In genomic region chr19:35500611-35501010, GRCh38 we compare ENCODE assay signal across 19 cellular contexts. TPM values are rescaled to one million over a fixed set of nuclear protein-coding genes. Genes with fewer than 3 reads are reported as not detected.
DNase-seq lines count a peak whose midpoint lies in the region; ATAC-seq, FAIRE-seq and TF ChIP-seq lines count a peak whose summit lies in the region.
"Had no signal": no experiment of that assay in that cellular context is flagged by ENCODE, and none has a peak within 500 bp of the region (broad histone marks: within the 10 kb centered on the region; RNA-seq: fewer than 3 reads in every experiment).

No MANE protein-coding gene starts in this region.

- no peaks in the 10 kb centered on the region for H3K9me3 Mint-ChIP-seq in astrocyte (ENCODE audit: unreplicated experiment)
- H3K9me3 Mint-ChIP-seq: CD4-positive, alpha-beta memory T cell; IgD-negative memory B cell had no signal

- H3K4me3 Mint-ChIP-seq in astrocyte (ENCODE audit: unreplicated experiment) = no peak overlapping the region
- H3K4me3 Mint-ChIP-seq: CD4-positive, alpha-beta memory T cell had no signal

- H3K36me3 Mint-ChIP-seq in astrocyte (ENCODE audit: low read depth, unreplicated experiment) = peaks cover 18% of the 10 kb centered on the region
- H3K36me3 Mint-ChIP-seq: CD4-positive, alpha-beta memory T cell had no signal

- H3K9me3 ChIP-seq in DOHH2 (ENCODE audit: control insufficient read depth, insufficient read depth, low read length) = no peaks in the 10 kb centered on the region
- no peaks in the 10 kb centered on the region for H3K9me3 ChIP-seq in astrocyte (ENCODE audit: insufficient read depth, low read depth, low read length)
- no peaks in the 10 kb centered on the region for H3K9me3 ChIP-seq in neuronal stem cell (replicated peaks in 1 of 2; ENCODE audit: control insufficient read depth in 2 of 2, insufficient read depth in 1 of 2, low read depth in 1 of 2, low read length in 2 of 2)
- H3K9me3 ChIP-seq in suprapubic skin = no peaks in the 10 kb centered on the region

- peak overlapping the region; percentile 58 for H3K27ac Mint-ChIP-seq in astrocyte (ENCODE audit: unreplicated experiment)
- H3K27ac Mint-ChIP-seq: IgD-negative memory B cell had no signal

- WGBS in neuronal stem cell (ENCODE audit: extremely low coverage in 2 of 2, insufficient read length in 2 of 2, insufficient replicate concordance in 1 of 2), 2 donors = no CpG with 5 or more reads among the region's 10 CpGs
- 64% methylated on average over 8 of the region's 10 CpGs for WGBS in suprapubic skin

- TF ChIP-seq EP300 in suprapubic skin (IDR thresholded peaks at IDR 0.05) = no peak

- peaks cover 7% of the 10 kb centered on the region; the same call in 1 of the 2 replicates for H3K36me3 ChIP-seq in DOHH2 (ENCODE audit: control insufficient read depth, low read length)
- H3K36me3 ChIP-seq in astrocyte (ENCODE audit: insufficient read depth, low read length) = no peaks in the 10 kb centered on the region
- H3K36me3 ChIP-seq in neuronal stem cell (replicated peaks in 1 of 2; ENCODE audit: control insufficient read depth in 2 of 2, insufficient read depth in 2 of 2, low read length in 2 of 2) = peaks cover 0 to 16% of the 10 kb centered on the region in 2 donors
- H3K36me3 ChIP-seq in suprapubic skin = no peaks in the 10 kb centered on the region

- H2AFZ ChIP-seq in astrocyte (ENCODE audit: low read depth, low read length) = no peak overlapping the region
- H2AFZ ChIP-seq in neuronal stem cell (ENCODE audit: low read length) = no peak overlapping the region

- peaks cover 4% of the 10 kb centered on the region for H3K4me1 Mint-ChIP-seq in astrocyte (ENCODE audit: low read depth, unreplicated experiment)

- no peak overlapping the region for H4K8ac ChIP-seq in neuronal stem cell (ENCODE audit: low read depth, low read length)

- no peak overlapping the region for H2BK12ac ChIP-seq in neuronal stem cell (ENCODE audit: low read length)

- H3K27ac ChIP-seq in DOHH2 (ENCODE audit: low read depth, low read length) = peak overlapping the region; percentile 93
- no peak overlapping the region for H3K27ac ChIP-seq in astrocyte (ENCODE audit: low read depth, low read length)
- H3K27ac ChIP-seq in neuronal stem cell (replicated peaks; ENCODE audit: low read length) = no peak overlapping the region
- H3K27ac ChIP-seq in suprapubic skin = peak overlapping the region; percentile 83
- H3K27ac ChIP-seq: C4-2B had no signal

- no peak overlapping the region for H3K4ac ChIP-seq in neuronal stem cell (ENCODE audit: low read length)

- no peaks in the 10 kb centered on the region for H4K20me1 ChIP-seq in DOHH2 (ENCODE audit: control insufficient read depth, insufficient read depth, low read depth, low read length)
- H4K20me1 ChIP-seq in astrocyte (ENCODE audit: insufficient read depth, low read length) = no peaks in the 10 kb centered on the region

- no peak overlapping the region for H3K18ac ChIP-seq in neuronal stem cell (ENCODE audit: low read length)

- peak overlapping the region; percentile 81 for H3K23ac ChIP-seq in neuronal stem cell (ENCODE audit: low read depth, low read length, poor library complexity)

- H3K14ac ChIP-seq in neuronal stem cell (ENCODE audit: low read length) = no peak overlapping the region

- TF ChIP-seq CTCF in DOHH2 (IDR thresholded peaks at IDR 0.05; ENCODE audit: low read depth, low read length, poor library complexity, severe bottlenecking) (no peak), astrocyte (IDR thresholded peaks at IDR 0.05; ENCODE audit: insufficient read depth, low read depth, low read length) (no peak), suprapubic skin (IDR thresholded peaks at IDR 0.05) (no peak)

- TF ChIP-seq POLR2A in suprapubic skin (IDR thresholded peaks at IDR 0.05) = no peak

- peak overlapping the region; percentile 60 for H3K4me3 ChIP-seq in DOHH2 (ENCODE audit: low read length)
- H3K4me3 ChIP-seq in astrocyte (ENCODE audit: insufficient read depth, low read depth, low read length) = no peak overlapping the region
- H3K4me3 ChIP-seq in neuronal stem cell (ENCODE audit: low read length in 2 of 2) = no peak overlapping the region
- H3K4me3 ChIP-seq in suprapubic skin = peak overlapping the region; percentile 38

- H3F3A ChIP-seq in DOHH2 (ENCODE audit: control insufficient read depth, insufficient read depth) = peaks cover 9% of the 10 kb centered on the region; the same call in 1 of the 2 replicates

- peaks cover 5% of the 10 kb centered on the region for H3K27me3 Mint-ChIP-seq in astrocyte (ENCODE audit: low read depth, unreplicated experiment)

- no peak for FAIRE-seq in astrocyte (lab: Jason Lieb, UNC)
- FAIRE-seq: G401.6, GM12891, H54 had no signal

- H3K9ac ChIP-seq in astrocyte (ENCODE audit: low read length) = no peak overlapping the region
- peak overlapping the region; percentile 61 for H3K9ac ChIP-seq in neuronal stem cell (ENCODE audit: low read depth, low read length, poor library complexity)

- no peak overlapping the region for H2BK15ac ChIP-seq in neuronal stem cell (ENCODE audit: low read length)

- H2BK120ac ChIP-seq in neuronal stem cell (ENCODE audit: low read depth, low read length) = no peak overlapping the region

- no peak overlapping the region for H2BK5ac ChIP-seq in neuronal stem cell (ENCODE audit: low read length)

- H3K4me1 ChIP-seq in DOHH2 (ENCODE audit: control insufficient read depth, low read length) (peaks cover 59% of the 10 kb centered on the region), astrocyte (ENCODE audit: insufficient read depth, low read length) (no peaks in the 10 kb centered on the region), neuronal stem cell (ENCODE audit: control insufficient read depth in 2 of 2, insufficient read depth in 1 of 2, low read depth in 1 of 2, low read length in 2 of 2) (no peaks in the 10 kb centered on the region), suprapubic skin (peaks cover 16% of the 10 kb centered on the region)

- no peak for DNase-seq in astrocyte (ENCODE audit: low read depth)
- DNase-seq in neuronal stem cell (ENCODE audit: low spot score) = no peak
- no peak for DNase-seq in suprapubic skin (ENCODE audit: low spot score in 2 of 2)
- DNase-seq in NCI-H345 (lab: John Stamatoyannopoulos, UW) = no peak
- no peak for DNase-seq in NCI-H1092 treated with DMSO at 0.1 percent for 48 hours (lab: John Stamatoyannopoulos, UW)
- DNase-seq: ACHN; CD4-positive, alpha-beta memory T cell; DMS79; EL had no signal

- no peak for ATAC-seq in HG02884 (IDR thresholded peaks at IDR 0.05; ENCODE audit: unreplicated experiment)
- ATAC-seq: HCT116 had no signal

- no peaks in the 10 kb centered on the region; the same call in 1 of the 2 replicates for H3K27me3 ChIP-seq in DOHH2 (ENCODE audit: control insufficient read depth, low read length)
- peaks cover 3% of the 10 kb centered on the region for H3K27me3 ChIP-seq in astrocyte (ENCODE audit: insufficient read depth, low read length)
- H3K27me3 ChIP-seq in neuronal stem cell (ENCODE audit: control insufficient read depth in 3 of 3, insufficient read depth in 3 of 3, low read depth in 1 of 3, low read length in 3 of 3) = peaks cover 0 to 66% (median 0%) of the 10 kb centered on the region in 3 experiments
- H3K27me3 ChIP-seq in suprapubic skin = no peaks in the 10 kb centered on the region

- H3K79me1 ChIP-seq in neuronal stem cell (ENCODE audit: low read depth, low read length) = peaks cover 4% of the 10 kb centered on the region

- H4K91ac ChIP-seq in neuronal stem cell (ENCODE audit: low read depth, low read length, poor library complexity) = no peak overlapping the region

- H3K9me2 ChIP-seq in DOHH2 (replicated peaks; ENCODE audit: control insufficient read depth, low read length) = no peaks in the 10 kb centered on the region

- H3K79me2 ChIP-seq in DOHH2 (ENCODE audit: control insufficient read depth, low read length) = no peaks in the 10 kb centered on the region
- no peaks in the 10 kb centered on the region for H3K79me2 ChIP-seq in astrocyte (ENCODE audit: insufficient read depth, low read length)

- H3K4me2 ChIP-seq in DOHH2 (ENCODE audit: low read length) = peak overlapping the region; percentile 79
- H3K4me2 ChIP-seq in astrocyte (ENCODE audit: low read length) = no peak overlapping the region
- H3K4me2 ChIP-seq in neuronal stem cell (ENCODE audit: insufficient read depth, low read length, poor library complexity, severe bottlenecking) = no peak overlapping the region

- H2AK5ac ChIP-seq in neuronal stem cell (ENCODE audit: low read depth, low read length) = no peak overlapping the region

RNA-seq across cellular contexts. Expression of gene KRTDAP, which starts 10.3 kb away (rescaled TPM):
- total RNA-seq in astrocyte (not detected in 2 replicates), suprapubic skin (over 10,000 TPM in 2 of 4 donors, 1,000 to 10,000 TPM in 2; 1,056 to 12,237 (median 8,197) TPM)
- 3.1 TPM for polyA plus RNA-seq in neuronal stem cell (2013, experiment 1 of 2)
- 2.6 TPM for polyA plus RNA-seq in neuronal stem cell (2013, experiment 2 of 2)
- total RNA-seq: A172; CD4-positive, alpha-beta memory T cell; HT1080 had no signal
- polyA plus RNA-seq: CD4-positive, alpha-beta memory T cell; IgD-negative memory B cell had no signal

RNA-seq across cellular contexts. Expression of gene DMKN, which starts 12.8 kb away (rescaled TPM):
- 50.7 and 56.9 TPM in 2 replicates for total RNA-seq in astrocyte
- polyA plus RNA-seq in neuronal stem cell (2013, experiment 1 of 2) = 155 TPM
- polyA plus RNA-seq in neuronal stem cell (2013, experiment 2 of 2) = 142 TPM
- total RNA-seq in suprapubic skin = 1,000 to 10,000 TPM; 2,237 to 6,229 (median 5,437) TPM

RNA-seq across cellular contexts. Expression of gene SBSN, which starts 27.5 kb away (rescaled TPM):
- total RNA-seq in astrocyte (0.18 and 0.38 TPM in 2 replicates), suprapubic skin (1,000 to 10,000 TPM in 3 of 4 donors, 100 to 1,000 TPM in 1; 308 to 1,594 (median 1,430) TPM)
- polyA plus RNA-seq in neuronal stem cell (2013, experiment 1 of 2) = 0.06 TPM
- polyA plus RNA-seq in neuronal stem cell (2013, experiment 2 of 2) = 0.10 TPM
- total RNA-seq: A172; CD4-positive, alpha-beta memory T cell had no signal
- polyA plus RNA-seq: CD4-positive, alpha-beta memory T cell; IgD-negative memory B cell had no signal

RNA-seq across cellular contexts. Expression of gene GAPDHS, which starts 32.6 kb away (rescaled TPM):
- total RNA-seq in astrocyte (not detected in 2 replicates), suprapubic skin (1 to 10 TPM; 4.1 to 8.4 (median 6.4) TPM)
- 0.03 TPM for polyA plus RNA-seq in neuronal stem cell (2013, experiment 1 of 2)
- not detected for polyA plus RNA-seq in neuronal stem cell (2013, experiment 2 of 2)
- total RNA-seq: A172; CD4-positive, alpha-beta memory T cell; HT1080 had no signal
- polyA plus RNA-seq: CD4-positive, alpha-beta memory T cell; IgD-negative memory B cell had no signal

RNA-seq across cellular contexts. Expression of gene TMEM147, which starts 44.8 kb away (rescaled TPM):
- total RNA-seq in astrocyte (68.2 and 69.3 TPM in 2 replicates), suprapubic skin (100 to 1,000 TPM in 3 of 4 donors, 10 to 100 TPM in 1; 67.5 to 158 (median 118) TPM)
- polyA plus RNA-seq in neuronal stem cell (2013, experiment 1 of 2) = 86.7 TPM
- 90.3 TPM for polyA plus RNA-seq in neuronal stem cell (2013, experiment 2 of 2)

Comparison
In these comparisons a context has a peak if more than half of its experiments do, and no peak if none do; other contexts are left out.
1. H3K27ac ChIP-seq: peak in DOHH2 (single experiment) and suprapubic skin (single experiment); none in astrocyte (single experiment) and neuronal stem cell (single experiment).
2. H3K4me3 ChIP-seq: peak in DOHH2 (single experiment) and suprapubic skin (single experiment); none in astrocyte (single experiment) and neuronal stem cell (0 of 2).
3. RNA of gene KRTDAP, which starts 10.3 kb away (total RNA-seq): 1,056 to 12,237 TPM in suprapubic skin; not detected in astrocyte; every median in the first group is over 100 times any median in the second.
4. RNA of gene DMKN, which starts 12.8 kb away (total RNA-seq): 2,237 to 6,229 TPM in suprapubic skin; 50.7 to 56.9 TPM in astrocyte; every median in the first group is over 10 times any median in the second.
5. RNA of gene SBSN, which starts 27.5 kb away (total RNA-seq): 308 to 1,594 TPM in suprapubic skin; 0.18 to 0.38 TPM in astrocyte; every median in the first group is over 100 times any median in the second.